In the genomic region with DNA sequence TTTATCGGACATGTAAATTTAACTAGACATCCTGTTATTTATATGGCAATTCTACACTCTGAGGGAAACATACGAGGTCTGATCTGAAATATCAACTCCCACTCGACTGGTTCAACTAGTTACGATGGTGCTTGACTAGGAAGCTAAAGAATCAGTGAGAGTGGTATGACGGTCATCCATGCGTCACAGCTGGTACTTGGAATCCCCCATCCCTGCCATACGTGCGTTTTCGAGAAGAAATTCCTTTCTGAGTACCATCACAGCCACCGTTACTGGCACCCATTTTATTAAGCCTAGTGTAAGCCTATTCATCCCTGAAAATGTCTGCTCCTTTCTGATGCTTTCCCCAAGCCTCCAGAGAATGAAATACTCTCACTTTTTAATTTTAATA, we compare ENCODE assay signal across 8 cellular contexts. TPM values are rescaled to one million over a fixed set of nuclear protein-coding genes. Genes with fewer than 3 reads are reported as not detected.
DNase-seq lines count a peak whose midpoint lies in the region; ATAC-seq and TF ChIP-seq lines count a peak whose summit lies in the region.

No MANE protein-coding gene starts in this region.

- TF ChIP-seq CTCF in CD4-positive, alpha-beta T cell (IDR thresholded peaks at IDR 0.05): no peak
- no peak for TF ChIP-seq CTCF in type B pancreatic cell (conservative IDR thresholded peaks at IDR 0.05)

- H3K9me3 Mint-ChIP-seq in CD4-positive, alpha-beta T cell: no peaks in the 10 kb centered on the region
- H3K9me3 Mint-ChIP-seq in dendritic cell treated with granulocyte-macrophage colony-stimulating factor and Interleukin-4, amounts not matched to agents 40 ng/mL and 50 ng/mL, for 4 days: no peaks in the 10 kb centered on the region
- H3K9me3 Mint-ChIP-seq in type B pancreatic cell: no peaks in the 10 kb centered on the region

- H3K27ac ChIP-seq in CD4-positive, alpha-beta T cell (ENCODE audit: low read depth, low read length): peak overlapping the region; percentile 77
- no peak overlapping the region for H3K27ac ChIP-seq in HUES6 (ENCODE audit: low read depth, low read length)

- peak in 3 of 10 experiments; percentile 25 to 58 (median 30) for DNase-seq in CD4-positive, alpha-beta T cell
- DNase-seq in T-helper 9 cell: peak; percentile 31
- DNase-seq in type B pancreatic cell (ENCODE audit: extremely low spot score, unreplicated experiment): no peak
- DNase-seq in NK-92 treated with Interleukin-12 subunit alpha and Interleukin-12 subunit beta, amount 100 ng/mL, for 24 hours (lab: John Stamatoyannopoulos, UW): no peak
- DNase-seq in DMS153 treated with DMSO at 0.1 percent for 48 hours (lab: John Stamatoyannopoulos, UW; ENCODE audit: unreplicated experiment): no peak

- H3K9me3 ChIP-seq in CD4-positive, alpha-beta T cell (ENCODE audit: control insufficient read depth, low read length): no peaks in the 10 kb centered on the region
- H3K9me3 ChIP-seq in HUES6 (ENCODE audit: control insufficient read depth, insufficient read depth, low read depth, low read length) (no peaks in the 10 kb centered on the region), mononuclear cell (ENCODE audit: low read depth, low read length) (no peaks in the 10 kb centered on the region)

- H3K36me3 Mint-ChIP-seq in CD4-positive, alpha-beta T cell (ENCODE audit: low read depth): peaks cover 25% of the 10 kb centered on the region
- H3K36me3 Mint-ChIP-seq in dendritic cell treated with granulocyte-macrophage colony-stimulating factor and Interleukin-4, amounts not matched to agents 40 ng/mL and 50 ng/mL, for 4 days (ENCODE audit: low read depth): peaks cover 26% of the 10 kb centered on the region
- H3K36me3 Mint-ChIP-seq in type B pancreatic cell: peaks cover 4% of the 10 kb centered on the region

- peaks cover 8% of the 10 kb centered on the region for H3K27me3 ChIP-seq in CD4-positive, alpha-beta T cell (ENCODE audit: control insufficient read depth, insufficient read depth, low read length)
- peaks cover 33% of the 10 kb centered on the region for H3K27me3 ChIP-seq in HUES6 (ENCODE audit: control insufficient read depth, insufficient read depth, low read length)
- peaks cover 2% of the 10 kb centered on the region for H3K27me3 ChIP-seq in mononuclear cell (ENCODE audit: insufficient read depth, low read length)

- H3K9ac ChIP-seq in HUES6 (ENCODE audit: low read length): no peak overlapping the region

- H3K4me1 Mint-ChIP-seq in CD4-positive, alpha-beta T cell (ENCODE audit: low read depth): peaks cover 26% of the 10 kb centered on the region
- H3K4me1 Mint-ChIP-seq in dendritic cell treated with granulocyte-macrophage colony-stimulating factor and Interleukin-4, amounts not matched to agents 40 ng/mL and 50 ng/mL, for 4 days (ENCODE audit: low read depth): no peaks in the 10 kb centered on the region
- H3K4me1 Mint-ChIP-seq in type B pancreatic cell (ENCODE audit: unreplicated experiment): peaks cover 5% of the 10 kb centered on the region

- H3K4me1 ChIP-seq in HUES6 (ENCODE audit: control insufficient read depth, insufficient read depth, low read length): no peaks in the 10 kb centered on the region
- peaks cover 13% of the 10 kb centered on the region for H3K4me1 ChIP-seq in mononuclear cell (ENCODE audit: insufficient read depth, low read length)

- peak overlapping the region; percentile 98 for H3K4me3 Mint-ChIP-seq in CD4-positive, alpha-beta T cell
- H3K4me3 Mint-ChIP-seq in dendritic cell treated with granulocyte-macrophage colony-stimulating factor and Interleukin-4, amounts not matched to agents 40 ng/mL and 50 ng/mL, for 4 days: peak overlapping the region; percentile 42
- H3K4me3 Mint-ChIP-seq in type B pancreatic cell: peak overlapping the region; percentile 95

- peak overlapping the region; percentile 98 for H3K27ac Mint-ChIP-seq in CD4-positive, alpha-beta T cell
- H3K27ac Mint-ChIP-seq in dendritic cell treated with granulocyte-macrophage colony-stimulating factor and Interleukin-4, amounts not matched to agents 40 ng/mL and 50 ng/mL, for 4 days: peak overlapping the region; percentile 94
- peak overlapping the region; percentile 98 for H3K27ac Mint-ChIP-seq in type B pancreatic cell

- intact Hi-C loops in CD4-positive, alpha-beta T cell (cut with DNase I, micrococcal nuclease): loop anchor here in 1 of 2 experiments (2.0 to 10.0 kb wide), 9 partner anchors 336 to 1681 kb away; partner anchors contain the start of genes AP1S2, FANCB, MOSPD2 and OFD1
- intact Hi-C loops in dendritic cell treated with granulocyte-macrophage colony-stimulating factor and Interleukin-4, amounts not matched to agents 40 ng/mL and 50 ng/mL, for 4 days (cut with micrococcal nuclease): no loop called here

- H3K4me3 ChIP-seq in HUES6 (ENCODE audit: low read depth, low read length): peak overlapping the region; percentile 85
- peak overlapping the region; percentile 71 for H3K4me3 ChIP-seq in mononuclear cell (ENCODE audit: low read length)

- peaks cover 10% of the 10 kb centered on the region for H3K36me3 ChIP-seq in HUES6 (ENCODE audit: control insufficient read depth, insufficient read depth, low read length)

- CTCF ChIA-PET in CD4-positive, alpha-beta T cell (lab: Charles Lee): no interaction called here

- POLR2A ChIA-PET in CD4-positive, alpha-beta T cell (lab: Charles Lee): interaction anchor here (0.6 to 1.2 kb wide), 3 partner anchors 33 to 1898 kb away, joined by 3 read pairs; no protein-coding TSS in a partner anchor

- peaks cover 19% of the 10 kb centered on the region for H3K27me3 Mint-ChIP-seq in CD4-positive, alpha-beta T cell
- peaks cover 12% of the 10 kb centered on the region for H3K27me3 Mint-ChIP-seq in dendritic cell treated with granulocyte-macrophage colony-stimulating factor and Interleukin-4, amounts not matched to agents 40 ng/mL and 50 ng/mL, for 4 days
- H3K27me3 Mint-ChIP-seq in type B pancreatic cell: peaks cover 21% of the 10 kb centered on the region

- peak; percentile 52 for ATAC-seq in CD4-positive, alpha-beta T cell (ENCODE audit: poor library complexity)

RNA-seq across cellular contexts. Expression of gene PIGA, which starts 0.7 kb away (rescaled TPM):
- total RNA-seq in CD4-positive, alpha-beta T cell: 100 to 1,000 TPM; 130 to 134 TPM
- 111 TPM for total RNA-seq in mononuclear cell
- total RNA-seq in type B pancreatic cell (ENCODE audit: low replicate concordance): 17.2 and 34.6 TPM in 2 replicates

RNA-seq across cellular contexts. Expression of gene ASB11, which starts 20.6 kb away (rescaled TPM):
- not detected for total RNA-seq in CD4-positive, alpha-beta T cell
- total RNA-seq in mononuclear cell: not detected
- total RNA-seq in type B pancreatic cell (ENCODE audit: low replicate concordance): 0.14 TPM in 1 of 2 replicates, not detected in the other

RNA-seq across cellular contexts. Expression of gene VEGFD, which starts 48.2 kb away (rescaled TPM):
- total RNA-seq in CD4-positive, alpha-beta T cell: not detected
- total RNA-seq in mononuclear cell: not detected
- 0.83 and 20.5 TPM in 2 replicates for total RNA-seq in type B pancreatic cell (ENCODE audit: low replicate concordance)

Comparison
In these comparisons a context has a peak if more than half of its experiments do, and no peak if none do; other contexts are left out.
1. H3K4me3 Mint-ChIP-seq: peak in every context shown above with its lines; median percentile 98 in CD4-positive, alpha-beta T cell; 95 in type B pancreatic cell; 42 in dendritic cell treated with granulocyte-macrophage colony-stimulating factor and Interleukin-4, amounts not matched to agents 40 ng/mL and 50 ng/mL, for 4 days.